In the genomic region with DNA sequence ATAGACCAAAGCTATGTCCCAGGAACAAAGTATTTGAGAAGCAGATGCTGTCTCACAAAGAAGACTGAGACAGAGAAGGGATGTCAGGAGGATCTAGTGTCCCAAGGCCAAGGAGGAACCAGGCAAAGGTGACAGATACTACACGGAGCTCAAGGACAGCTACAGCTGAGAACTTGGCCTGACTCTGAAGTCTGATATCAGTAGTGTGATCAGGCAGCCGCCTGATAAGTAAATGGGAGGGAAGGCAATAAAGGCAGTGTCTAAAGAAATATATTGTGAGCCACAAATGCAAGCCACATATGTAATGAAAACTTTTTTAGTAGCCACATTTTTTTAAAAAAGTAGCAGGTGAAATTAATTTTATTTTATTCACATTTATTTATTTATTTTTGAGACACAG, we compare ENCODE assay signal across 1 cellular context.
TF ChIP-seq lines count a peak whose summit lies in the region.

No MANE protein-coding gene starts in this region.

TF ChIP-seq in K562, 482 proteins besides CTCF, POLR2A, EP300 and RAD21 (continued from another document):
- TF ChIP-seq PTRF (tag; IDR thresholded peaks at IDR 0.05) = no peak
- TF ChIP-seq, protein P1, sequence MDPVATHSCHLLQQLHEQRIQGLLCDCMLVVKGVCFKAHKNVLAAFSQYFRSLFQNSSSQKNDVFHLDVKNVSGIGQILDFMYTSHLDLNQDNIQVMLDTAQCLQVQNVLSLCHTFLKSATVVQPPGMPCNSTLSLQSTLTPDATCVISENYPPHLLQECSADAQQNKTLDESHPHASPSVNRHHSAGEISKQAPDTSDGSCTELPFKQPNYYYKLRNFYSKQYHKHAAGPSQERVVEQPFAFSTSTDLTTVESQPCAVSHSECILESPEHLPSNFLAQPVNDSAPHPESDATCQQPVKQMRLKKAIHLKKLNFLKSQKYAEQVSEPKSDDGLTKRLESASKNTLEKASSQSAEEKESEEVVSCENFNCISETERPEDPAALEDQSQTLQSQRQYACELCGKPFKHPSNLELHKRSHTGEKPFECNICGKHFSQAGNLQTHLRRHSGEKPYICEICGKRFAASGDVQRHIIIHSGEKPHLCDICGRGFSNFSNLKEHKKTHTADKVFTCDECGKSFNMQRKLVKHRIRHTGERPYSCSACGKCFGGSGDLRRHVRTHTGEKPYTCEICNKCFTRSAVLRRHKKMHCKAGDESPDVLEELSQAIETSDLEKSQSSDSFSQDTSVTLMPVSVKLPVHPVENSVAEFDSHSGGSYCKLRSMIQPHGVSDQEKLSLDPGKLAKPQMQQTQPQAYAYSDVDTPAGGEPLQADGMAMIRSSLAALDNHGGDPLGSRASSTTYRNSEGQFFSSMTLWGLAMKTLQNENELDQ (CRISPR knock-in tag; IDR thresholded peaks at IDR 0.05; ENCODE audit: borderline replicate concordance) = no peak
- TF ChIP-seq NCOA6 (IDR thresholded peaks at IDR 0.05) = no peak
- no peak for TF ChIP-seq NCOA1 (IDR thresholded peaks at IDR 0.05; ENCODE audit: low read depth)
- TF ChIP-seq SIN3A (IDR thresholded peaks at IDR 0.05; ENCODE audit: borderline replicate concordance in 2 of 2, control insufficient read depth in 1 of 2, low read depth in 2 of 2, low read length in 2 of 2) = no peak
- TF ChIP-seq ESRRA (IDR thresholded peaks at IDR 0.05; ENCODE audit: borderline replicate concordance, low read depth) = peak; percentile 79; the same call in 1 of the 2 replicates
- TF ChIP-seq CTBP1 (IDR thresholded peaks at IDR 0.05; ENCODE audit: borderline replicate concordance) = peak; percentile 32; the same call in 1 of the 2 replicates
- no peak for TF ChIP-seq HLTF (IDR thresholded peaks at IDR 0.05)
- no peak for TF ChIP-seq HNRNPH1 (optimal IDR thresholded peaks at IDR 0.05; ENCODE audit: low read depth, low read length)
- TF ChIP-seq FOSL1 (tag; conservative IDR thresholded peaks at IDR 0.05) = 0 out of 2 replicates have a peak, but pooled peaks have one; percentile 21
- TF ChIP-seq RBM15 (IDR thresholded peaks at IDR 0.05; ENCODE audit: insufficient read depth, low read length) = no peak
- no peak for TF ChIP-seq MAFG (tag; conservative IDR thresholded peaks at IDR 0.05)
- no peak for TF ChIP-seq CC2D1A (IDR thresholded peaks at IDR 0.05)
- TF ChIP-seq TAF1 (IDR thresholded peaks at IDR 0.05; ENCODE audit: control insufficient read depth, extremely low read depth, insufficient read depth, low read length, severe bottlenecking) = no peak
- TF ChIP-seq MEF2A (IDR thresholded peaks at IDR 0.05; ENCODE audit: control insufficient read depth, low read depth, low read length) = no peak
- TF ChIP-seq, protein P2, sequence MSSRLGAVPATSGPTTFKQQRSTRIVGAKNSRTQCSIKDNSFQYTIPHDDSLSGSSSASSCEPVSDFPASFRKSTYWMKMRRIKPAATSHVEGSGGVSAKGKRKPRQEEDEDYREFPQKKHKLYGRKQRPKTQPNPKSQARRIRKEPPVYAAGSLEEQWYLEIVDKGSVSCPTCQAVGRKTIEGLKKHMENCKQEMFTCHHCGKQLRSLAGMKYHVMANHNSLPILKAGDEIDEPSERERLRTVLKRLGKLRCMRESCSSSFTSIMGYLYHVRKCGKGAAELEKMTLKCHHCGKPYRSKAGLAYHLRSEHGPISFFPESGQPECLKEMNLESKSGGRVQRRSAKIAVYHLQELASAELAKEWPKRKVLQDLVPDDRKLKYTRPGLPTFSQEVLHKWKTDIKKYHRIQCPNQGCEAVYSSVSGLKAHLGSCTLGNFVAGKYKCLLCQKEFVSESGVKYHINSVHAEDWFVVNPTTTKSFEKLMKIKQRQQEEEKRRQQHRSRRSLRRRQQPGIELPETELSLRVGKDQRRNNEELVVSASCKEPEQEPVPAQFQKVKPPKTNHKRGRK (tag; IDR thresholded peaks at IDR 0.05) = no peak
- no peak for TF ChIP-seq ZBTB8A (IDR thresholded peaks at IDR 0.05; ENCODE audit: partially characterized antibody)
- TF ChIP-seq, protein P3, sequence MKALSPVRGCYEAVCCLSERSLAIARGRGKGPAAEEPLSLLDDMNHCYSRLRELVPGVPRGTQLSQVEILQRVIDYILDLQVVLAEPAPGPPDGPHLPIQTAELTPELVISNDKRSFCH (CRISPR knock-in tag; IDR thresholded peaks at IDR 0.05) = no peak
- TF ChIP-seq, protein P3 (tag; IDR thresholded peaks at IDR 0.05) = no peak
- no peak for TF ChIP-seq PATZ1 (CRISPR knock-in tag; IDR thresholded peaks at IDR 0.05; ENCODE audit: borderline replicate concordance)
- TF ChIP-seq CREM (IDR thresholded peaks at IDR 0.05; ENCODE audit: low read depth) = 0 out of 2 replicates have a peak, but pooled peaks have one; percentile 23
- TF ChIP-seq PCBP1 (IDR thresholded peaks at IDR 0.05; ENCODE audit: low read depth, low read length, poor library complexity, severe bottlenecking) = no peak
- TF ChIP-seq ATF7 (IDR thresholded peaks at IDR 0.05) = no peak
- TF ChIP-seq ZNF175 (CRISPR knock-in tag; IDR thresholded peaks at IDR 0.05; ENCODE audit: low read depth) = no peak
- TF ChIP-seq TBL1XR1 (IDR thresholded peaks at IDR 0.05; ENCODE audit: low read length in 2 of 2) = no peak
- peak; percentile 82 for TF ChIP-seq ARID3A (IDR thresholded peaks at IDR 0.05; ENCODE audit: borderline replicate concordance, low read depth, low read length)
- TF ChIP-seq KDM5B (IDR thresholded peaks at IDR 0.05; ENCODE audit: insufficient replicate concordance, low read depth, low read length) = no peak
- no peak for TF ChIP-seq MCM3 (IDR thresholded peaks at IDR 0.05)
- TF ChIP-seq ZFP36 (IDR thresholded peaks at IDR 0.05; ENCODE audit: low read depth, low read length, partially characterized antibody) = peak; percentile 4
- no peak for TF ChIP-seq CBFA2T2 (conservative IDR thresholded peaks at IDR 0.05)
- TF ChIP-seq TEAD4 (IDR thresholded peaks at IDR 0.05; ENCODE audit: low read length) = 0 out of 2 replicates have a peak, but pooled peaks have one; percentile 32
- TF ChIP-seq TEAD4 (CRISPR knock-in tag; IDR thresholded peaks at IDR 0.05; ENCODE audit: borderline replicate concordance) = no peak
- TF ChIP-seq MTA1 (IDR thresholded peaks at IDR 0.05; ENCODE audit: borderline replicate concordance) = peak; percentile 65; the same call in 1 of the 2 replicates
- TF ChIP-seq XRCC5 (IDR thresholded peaks at IDR 0.05; ENCODE audit: low read depth, low read length) = no peak
- no peak for TF ChIP-seq ZNF511 (CRISPR knock-in tag; IDR thresholded peaks at IDR 0.05)
- no peak for TF ChIP-seq NFATC3 (IDR thresholded peaks at IDR 0.05)
- TF ChIP-seq ARID1B (IDR thresholded peaks at IDR 0.05) = peak; percentile 64
- TF ChIP-seq, protein P4, sequence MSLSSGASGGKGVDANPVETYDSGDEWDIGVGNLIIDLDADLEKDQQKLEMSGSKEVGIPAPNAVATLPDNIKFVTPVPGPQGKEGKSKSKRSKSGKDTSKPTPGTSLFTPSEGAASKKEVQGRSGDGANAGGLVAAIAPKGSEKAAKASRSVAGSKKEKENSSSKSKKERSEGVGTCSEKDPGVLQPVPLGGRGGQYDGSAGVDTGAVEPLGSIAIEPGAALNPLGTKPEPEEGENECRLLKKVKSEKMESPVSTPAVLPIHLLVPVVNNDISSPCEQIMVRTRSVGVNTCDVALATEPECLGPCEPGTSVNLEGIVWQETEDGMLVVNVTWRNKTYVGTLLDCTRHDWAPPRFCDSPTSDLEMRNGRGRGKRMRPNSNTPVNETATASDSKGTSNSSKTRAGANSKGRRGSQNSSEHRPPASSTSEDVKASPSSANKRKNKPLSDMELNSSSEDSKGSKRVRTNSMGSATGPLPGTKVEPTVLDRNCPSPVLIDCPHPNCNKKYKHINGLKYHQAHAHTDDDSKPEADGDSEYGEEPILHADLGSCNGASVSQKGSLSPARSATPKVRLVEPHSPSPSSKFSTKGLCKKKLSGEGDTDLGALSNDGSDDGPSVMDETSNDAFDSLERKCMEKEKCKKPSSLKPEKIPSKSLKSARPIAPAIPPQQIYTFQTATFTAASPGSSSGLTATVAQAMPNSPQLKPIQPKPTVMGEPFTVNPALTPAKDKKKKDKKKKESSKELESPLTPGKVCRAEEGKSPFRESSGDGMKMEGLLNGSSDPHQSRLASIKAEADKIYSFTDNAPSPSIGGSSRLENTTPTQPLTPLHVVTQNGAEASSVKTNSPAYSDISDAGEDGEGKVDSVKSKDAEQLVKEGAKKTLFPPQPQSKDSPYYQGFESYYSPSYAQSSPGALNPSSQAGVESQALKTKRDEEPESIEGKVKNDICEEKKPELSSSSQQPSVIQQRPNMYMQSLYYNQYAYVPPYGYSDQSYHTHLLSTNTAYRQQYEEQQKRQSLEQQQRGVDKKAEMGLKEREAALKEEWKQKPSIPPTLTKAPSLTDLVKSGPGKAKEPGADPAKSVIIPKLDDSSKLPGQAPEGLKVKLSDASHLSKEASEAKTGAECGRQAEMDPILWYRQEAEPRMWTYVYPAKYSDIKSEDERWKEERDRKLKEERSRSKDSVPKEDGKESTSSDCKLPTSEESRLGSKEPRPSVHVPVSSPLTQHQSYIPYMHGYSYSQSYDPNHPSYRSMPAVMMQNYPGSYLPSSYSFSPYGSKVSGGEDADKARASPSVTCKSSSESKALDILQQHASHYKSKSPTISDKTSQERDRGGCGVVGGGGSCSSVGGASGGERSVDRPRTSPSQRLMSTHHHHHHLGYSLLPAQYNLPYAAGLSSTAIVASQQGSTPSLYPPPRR (CRISPR knock-in tag; IDR thresholded peaks at IDR 0.05; ENCODE audit: borderline replicate concordance) = no peak
- TF ChIP-seq, protein P5, sequence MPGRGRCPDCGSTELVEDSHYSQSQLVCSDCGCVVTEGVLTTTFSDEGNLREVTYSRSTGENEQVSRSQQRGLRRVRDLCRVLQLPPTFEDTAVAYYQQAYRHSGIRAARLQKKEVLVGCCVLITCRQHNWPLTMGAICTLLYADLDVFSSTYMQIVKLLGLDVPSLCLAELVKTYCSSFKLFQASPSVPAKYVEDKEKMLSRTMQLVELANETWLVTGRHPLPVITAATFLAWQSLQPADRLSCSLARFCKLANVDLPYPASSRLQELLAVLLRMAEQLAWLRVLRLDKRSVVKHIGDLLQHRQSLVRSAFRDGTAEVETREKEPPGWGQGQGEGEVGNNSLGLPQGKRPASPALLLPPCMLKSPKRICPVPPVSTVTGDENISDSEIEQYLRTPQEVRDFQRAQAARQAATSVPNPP (IDR thresholded peaks at IDR 0.05; ENCODE audit: borderline replicate concordance, insufficient read depth, insufficient read length) = no peak
- TF ChIP-seq, protein P6, sequence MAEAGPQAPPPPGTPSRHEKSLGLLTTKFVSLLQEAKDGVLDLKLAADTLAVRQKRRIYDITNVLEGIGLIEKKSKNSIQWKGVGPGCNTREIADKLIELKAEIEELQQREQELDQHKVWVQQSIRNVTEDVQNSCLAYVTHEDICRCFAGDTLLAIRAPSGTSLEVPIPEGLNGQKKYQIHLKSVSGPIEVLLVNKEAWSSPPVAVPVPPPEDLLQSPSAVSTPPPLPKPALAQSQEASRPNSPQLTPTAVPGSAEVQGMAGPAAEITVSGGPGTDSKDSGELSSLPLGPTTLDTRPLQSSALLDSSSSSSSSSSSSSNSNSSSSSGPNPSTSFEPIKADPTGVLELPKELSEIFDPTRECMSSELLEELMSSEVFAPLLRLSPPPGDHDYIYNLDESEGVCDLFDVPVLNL (CRISPR knock-in tag; IDR thresholded peaks at IDR 0.05; ENCODE audit: low read depth) = no peak
- no peak for TF ChIP-seq ETV5 (CRISPR knock-in tag; IDR thresholded peaks at IDR 0.05; ENCODE audit: low read depth)
